Comparison of ENCODE assay signal across 23 cellular contexts in the genomic region with DNA sequence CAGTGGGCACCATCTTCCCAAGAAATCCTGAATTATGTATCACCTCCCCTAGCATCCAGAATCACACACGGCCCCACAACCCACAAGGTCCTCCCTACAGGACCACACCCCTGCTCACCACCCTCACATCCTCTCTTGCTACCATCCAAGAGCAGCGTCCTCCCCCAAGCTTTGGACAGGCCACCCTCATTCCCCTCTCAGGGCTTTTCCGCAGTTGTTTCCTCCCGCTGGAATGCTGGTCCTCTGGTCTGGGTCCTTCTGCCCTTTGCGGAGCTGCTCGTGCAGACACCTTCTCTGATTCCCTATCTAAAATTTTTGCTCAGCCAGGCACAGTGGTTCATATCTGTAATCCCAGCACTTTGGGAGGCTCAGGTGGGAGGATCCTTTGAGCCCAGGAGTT. TPM values are rescaled to one million over a fixed set of nuclear protein-coding genes. Genes with fewer than 3 reads are reported as not detected.
DNase-seq lines count a peak whose midpoint lies in the region; ATAC-seq, FAIRE-seq and TF ChIP-seq lines count a peak whose summit lies in the region.
"Had no signal": no experiment of that assay in that cellular context is flagged by ENCODE, and none has a peak within 500 bp of the region (broad histone marks: within the 10 kb centered on the region; RNA-seq: fewer than 3 reads in every experiment).

No MANE protein-coding gene starts in this region.

- FAIRE-seq in A549 (lab: Jason Lieb, UNC), result no peak
- FAIRE-seq: G401.6, GM18507, TTC549 had no signal

- H3K9me2 ChIP-seq in GM23338 (ENCODE audit: insufficient read depth), result no peaks in the 10 kb centered on the region

- H3K4me2 ChIP-seq in A549, result no peak overlapping the region
- no peak overlapping the region for H3K4me2 ChIP-seq in GM23338

- POLR2A ChIA-PET in A549 (lab: Yijun Ruan, JAX), result interaction anchor here (4.0 kb wide), 1 partner anchor 460 kb away, joined by 48 read pairs; the partner anchor contains the start of gene IRF2BP2

- H4K20me1 ChIP-seq in GM23338 (replicated peaks; ENCODE audit: insufficient read depth), result no peaks in the 10 kb centered on the region

- TF ChIP-seq CTCF in A549 (IDR thresholded peaks at IDR 0.05) (no peak), GM23338 (conservative IDR thresholded peaks at IDR 0.05; ENCODE audit: low read depth in 2 of 2) (no peak), esophagus squamous epithelium (IDR thresholded peaks at IDR 0.05) (no peak), neutrophil (IDR thresholded peaks at IDR 0.05) (no peak), esophagus muscularis mucosa (IDR thresholded peaks at IDR 0.05) (no peak), endothelial cell (IDR thresholded peaks at IDR 0.05; ENCODE audit: unreplicated experiment) (no peak)

- WGBS in A549 (ENCODE audit: missing lambda C conversion rate), result 89% methylated on average over 6 of the region's 6 CpGs
- WGBS in esophagus squamous epithelium, 2 donors, result 91% methylated on average over 6 of the region's 6 CpGs
- 90% methylated on average over 6 of the region's 6 CpGs for WGBS in esophagus muscularis mucosa

- H3K9me3 Mint-ChIP-seq in GM23338, result no peaks in the 10 kb centered on the region; the same call in 2 of the 3 replicates
- H3K9me3 Mint-ChIP-seq in endothelial cell (ENCODE audit: unreplicated experiment), result no peaks in the 10 kb centered on the region
- H3K9me3 Mint-ChIP-seq: CD4-positive, alpha-beta T cell; IgD-negative memory B cell; T-cell had no signal

- no peaks in the 10 kb centered on the region for H3K79me2 ChIP-seq in GM23338 (replicated peaks; ENCODE audit: insufficient read depth)
- H3K79me2 ChIP-seq: parathyroid adenoma had no signal

- H3K27ac ChIP-seq in A549 (peak overlapping the region; percentile 97 to 98), GM23338 (ENCODE audit: low read depth) (no peak overlapping the region), esophagus squamous epithelium (peak overlapping the region; percentile 53 to 94 (median 89)), neutrophil (peak overlapping the region; percentile 100), esophagus muscularis mucosa (replicated peaks in 1 of 4) (peak overlapping the region in 2 of 4 donors; percentile 27 to 89)
- H3K27ac ChIP-seq: coronary artery, parathyroid adenoma, SJCRH30 had no signal

- H3K27me3 Mint-ChIP-seq in GM23338 (ENCODE audit: insufficient read depth, low read depth, poor library complexity) (peaks cover 5% of the 10 kb centered on the region), endothelial cell (ENCODE audit: unreplicated experiment) (peaks cover 8% of the 10 kb centered on the region)
- H3K27me3 Mint-ChIP-seq: CD4-positive, alpha-beta T cell; IgD-negative memory B cell had no signal

- no peaks in the 10 kb centered on the region for H3F3A ChIP-seq in GM23338 (replicated peaks; ENCODE audit: low read depth)

- peaks cover 93% of the 10 kb centered on the region for H3K4me1 ChIP-seq in A549
- H3K4me1 ChIP-seq in GM23338 (ENCODE audit: insufficient read depth), result no peaks in the 10 kb centered on the region
- H3K4me1 ChIP-seq in esophagus squamous epithelium, result peaks cover 53 to 88% (median 53%) of the 10 kb centered on the region in 3 donors
- H3K4me1 ChIP-seq in neutrophil (ENCODE audit: control insufficient read depth in 1 of 2, insufficient read depth in 1 of 2, low read depth in 1 of 2, low read length in 1 of 2), result peaks cover 68 to 70% of the 10 kb centered on the region in 2 experiments
- peaks cover 65 to 72% (median 68%) of the 10 kb centered on the region in 4 donors for H3K4me1 ChIP-seq in esophagus muscularis mucosa
- H3K4me1 ChIP-seq: parathyroid adenoma had no signal

- no peaks in the 10 kb centered on the region for H3K27me3 ChIP-seq in GM23338 (ENCODE audit: insufficient read depth)
- H3K27me3 ChIP-seq in esophagus squamous epithelium, result no peaks in the 10 kb centered on the region
- H3K27me3 ChIP-seq in neutrophil, result no peaks in the 10 kb centered on the region
- H3K27me3 ChIP-seq in esophagus muscularis mucosa, result no peaks in the 10 kb centered on the region
- H3K27me3 ChIP-seq: SJCRH30 had no signal

- intact Hi-C loops in esophagus squamous epithelium (cut with DNase I), result loop anchor here (10.0 kb wide), 1 partner anchor 77 kb away; no protein-coding TSS in a partner anchor
- intact Hi-C loops in esophagus muscularis mucosa (cut with DNase I), result loop anchor here (5.0 kb wide), 2 partner anchors 70 to 455 kb away; no protein-coding TSS in a partner anchor

- H3K27ac Mint-ChIP-seq in GM23338 (peak overlapping the region; percentile 65; the same call in 1 of the 2 replicates), endothelial cell (ENCODE audit: unreplicated experiment) (no peak overlapping the region)
- H3K27ac Mint-ChIP-seq: CD4-positive, alpha-beta T cell; T-cell had no signal

- H3K36me3 ChIP-seq in GM23338 (ENCODE audit: insufficient read depth), result no peaks in the 10 kb centered on the region
- no peaks in the 10 kb centered on the region for H3K36me3 ChIP-seq in esophagus squamous epithelium
- no peaks in the 10 kb centered on the region for H3K36me3 ChIP-seq in neutrophil
- no peaks in the 10 kb centered on the region for H3K36me3 ChIP-seq in esophagus muscularis mucosa
- H3K36me3 ChIP-seq: HAP-1, SJCRH30 had no signal

- no peak for TF ChIP-seq RAD21 in A549 (conservative IDR thresholded peaks at IDR 0.05 in 1 of 2, IDR thresholded peaks at IDR 0.05 in 1 of 2)

- no peak overlapping the region for H2AFZ ChIP-seq in GM23338
- H2AFZ ChIP-seq: parathyroid adenoma had no signal

- ATAC-seq in A549, result no peak
- ATAC-seq in GM23338, result no peak
- ATAC-seq in HG03439 (IDR thresholded peaks at IDR 0.05; ENCODE audit: unreplicated experiment), result no peak
- no peak for ATAC-seq in HG02870 (IDR thresholded peaks at IDR 0.05; ENCODE audit: unreplicated experiment)
- ATAC-seq: T-cell had no signal

- DNase-seq in A549 (ENCODE audit: low read depth in 1 of 2, low spot score in 1 of 2) (no peak), GM23338 (ENCODE audit: low spot score) (no peak), esophagus squamous epithelium (lab: John Stamatoyannopoulos, UW) (no peak), esophagus muscularis mucosa (ENCODE audit: extremely low spot score) (no peak), endothelial cell (ENCODE audit: low spot score) (no peak)
- DNase-seq: CD4-positive, alpha-beta T cell; DMS153; hippocampal formation; NCI-H2081 treated with DMSO at 0.1 percent for 48 hours; NCI-H446 treated with DMSO at 0.1 percent for 48 hours; OCI-M1; SJCRH30; T-cell had no signal

- H3K4me1 Mint-ChIP-seq in GM23338, result peaks cover 10% of the 10 kb centered on the region; the same call in 1 of the 3 replicates
- peaks cover 37% of the 10 kb centered on the region for H3K4me1 Mint-ChIP-seq in endothelial cell (ENCODE audit: unreplicated experiment)

- no peak for TF ChIP-seq EP300 in A549 (IDR thresholded peaks at IDR 0.05)
- TF ChIP-seq EP300 in esophagus muscularis mucosa (IDR thresholded peaks at IDR 0.05), result no peak

- H3K36me3 Mint-ChIP-seq in GM23338 (ENCODE audit: low read depth), result no peaks in the 10 kb centered on the region
- H3K36me3 Mint-ChIP-seq in endothelial cell (ENCODE audit: low read depth, unreplicated experiment), result no peaks in the 10 kb centered on the region
- H3K36me3 Mint-ChIP-seq: IgD-negative memory B cell, T-cell had no signal

- no peak for TF ChIP-seq POLR2A in A549 (IDR thresholded peaks at IDR 0.05; ENCODE audit: low read length)
- no peak for TF ChIP-seq POLR2A in esophagus squamous epithelium (IDR thresholded peaks at IDR 0.05)
- no peak for TF ChIP-seq POLR2A in esophagus muscularis mucosa (IDR thresholded peaks at IDR 0.05; ENCODE audit: low read depth)

- no peak overlapping the region for H3K4me3 ChIP-seq in A549
- no peak overlapping the region for H3K4me3 ChIP-seq in GM23338
- no peak overlapping the region for H3K4me3 ChIP-seq in esophagus squamous epithelium
- no peak overlapping the region for H3K4me3 ChIP-seq in neutrophil (ENCODE audit: low read depth in 1 of 2, low read length in 1 of 2)
- no peak overlapping the region for H3K4me3 ChIP-seq in esophagus muscularis mucosa
- H3K4me3 ChIP-seq: coronary artery, HAP-1, SJCRH30 had no signal

- H3K4me3 Mint-ChIP-seq in GM23338 (no peak overlapping the region), endothelial cell (ENCODE audit: unreplicated experiment) (no peak overlapping the region)
- H3K4me3 Mint-ChIP-seq: CD4-positive, alpha-beta T cell; T-cell had no signal

- H3K9me3 ChIP-seq in A549, result no peaks in the 10 kb centered on the region
- no peaks in the 10 kb centered on the region for H3K9me3 ChIP-seq in esophagus squamous epithelium
- no peaks in the 10 kb centered on the region for H3K9me3 ChIP-seq in neutrophil
- no peaks in the 10 kb centered on the region for H3K9me3 ChIP-seq in esophagus muscularis mucosa
- H3K9me3 ChIP-seq: HAP-1, SJCRH30 had no signal

- CTCF ChIA-PET in A549 (lab: Yijun Ruan, JAX), result interaction anchor here (0.7 to 4.1 kb wide), 5 partner anchors 12 to 471 kb away, joined by 3 to 22 read pairs (median 5); no protein-coding TSS in a partner anchor

TF ChIP-seq in A549, 52 proteins besides CTCF, POLR2A, EP300 and RAD21 (continues in another document):
- no peak for TF ChIP-seq SREBF2 (IDR thresholded peaks at IDR 0.05)

TF ChIP-seq in GM23338, 12 proteins besides CTCF, POLR2A, EP300 and RAD21 (continues in another document):
- TF ChIP-seq POLR2AphosphoS5 (IDR thresholded peaks at IDR 0.05; ENCODE audit: low read depth) (no peak), CREB1 (CRISPR knock-in tag; IDR thresholded peaks at IDR 0.05; ENCODE audit: low read depth) (no peak), ZNF331 (CRISPR knock-in tag; IDR thresholded peaks at IDR 0.05; ENCODE audit: low read depth) (no peak), JUNB (IDR thresholded peaks at IDR 0.05; ENCODE audit: unreplicated experiment) (no peak)

RNA-seq across cellular contexts. Expression of gene TOMM20, which starts 56.5 kb away (rescaled TPM):
- polyA plus RNA-seq in A549 (2011; rRNA removed) (118 and 122 TPM in 2 replicates), A549 (2017; fragmentation: RNase III; extraction: RNeasy Plus Mini Kit Qiagen cat#74134 plus additional on column Dnase treatment) (106 to 113 TPM (median 112 TPM) in 3 replicates), GM23338 (2016; fragmentation: Nextera tagmentation; extraction: Ambion mirVana) (116 and 138 TPM in 2 replicates)
- polyA plus RNA-seq in A549 (2012; cell fraction: cytosol; rRNA removed), result 51.7 and 54.5 TPM in 2 replicates
- 15.8 and 18.1 TPM in 2 replicates for polyA plus RNA-seq in A549 (2012; cell fraction: nucleus; rRNA removed)
- 27.0 and 34.3 TPM in 2 replicates for polyA minus RNA-seq in A549 (2011; rRNA and poly(A)+ RNA removed)
- 138 and 159 TPM in 2 replicates for total RNA-seq in GM23338 (2014; rRNA removed; shearing (Covaris generic))
- total RNA-seq in esophagus squamous epithelium (100 to 1,000 TPM in 1 of 4 donors, 10 to 100 TPM in 3; 36.4 to 117 (median 84.1) TPM), esophagus muscularis mucosa (10 to 100 TPM; 59.7 to 94.3 (median 86.3) TPM), endothelial cell (ENCODE audit: unreplicated experiment) (105 TPM)
